Comparison of ENCODE assay signal across 1 cellular context in the genomic region with DNA sequence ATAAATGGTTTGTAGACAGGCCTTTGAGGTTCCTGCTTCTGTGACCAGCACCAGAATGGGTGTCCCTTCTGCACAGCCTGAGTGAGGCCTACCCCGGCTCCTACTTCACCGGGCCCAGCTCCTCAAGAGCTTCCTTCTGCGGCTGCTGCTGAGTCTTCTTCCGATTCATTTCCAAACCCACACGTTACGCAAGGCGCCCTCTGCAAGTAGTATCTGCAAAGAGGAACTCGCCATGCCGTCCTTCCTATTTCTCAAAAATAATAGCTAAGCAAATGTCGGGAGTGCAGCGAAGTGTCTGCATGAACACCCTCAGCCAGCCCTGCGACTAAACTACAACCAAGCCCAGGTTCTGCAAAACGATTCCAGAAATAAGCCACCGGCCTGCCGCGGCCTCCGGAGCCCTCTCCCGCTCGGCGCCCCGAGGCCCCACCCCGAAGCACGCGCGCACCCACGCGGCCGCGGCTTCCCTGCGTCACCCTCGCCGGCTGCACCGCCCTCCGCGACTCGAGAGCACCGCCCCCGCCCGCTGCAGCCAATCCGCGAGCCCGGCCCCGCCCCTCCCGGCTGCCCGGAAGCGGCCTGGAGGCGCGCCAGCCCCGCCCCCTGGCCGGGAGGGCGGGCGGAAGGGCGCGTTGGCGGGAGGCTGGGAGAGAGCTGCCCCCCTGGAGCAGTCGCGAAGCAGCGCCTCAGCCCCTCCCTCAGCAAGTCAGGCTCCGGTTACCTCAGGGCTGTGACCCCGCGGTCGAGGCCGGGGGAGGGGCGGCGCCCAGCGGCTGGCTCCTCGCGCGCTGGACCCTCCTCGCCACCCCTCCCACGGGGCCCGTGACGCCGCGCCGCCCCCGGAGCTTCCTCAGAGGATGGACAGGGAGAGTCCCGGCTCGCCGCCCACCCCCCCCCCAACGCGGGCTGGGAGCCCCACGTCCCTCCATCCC.
TF ChIP-seq lines count a peak whose summit lies in the region.

No MANE protein-coding gene starts in this region.

TF ChIP-seq in WTC11, 78 proteins besides CTCF, POLR2A, EP300 and RAD21 (continued from another document):
- TF ChIP-seq, protein P1, sequence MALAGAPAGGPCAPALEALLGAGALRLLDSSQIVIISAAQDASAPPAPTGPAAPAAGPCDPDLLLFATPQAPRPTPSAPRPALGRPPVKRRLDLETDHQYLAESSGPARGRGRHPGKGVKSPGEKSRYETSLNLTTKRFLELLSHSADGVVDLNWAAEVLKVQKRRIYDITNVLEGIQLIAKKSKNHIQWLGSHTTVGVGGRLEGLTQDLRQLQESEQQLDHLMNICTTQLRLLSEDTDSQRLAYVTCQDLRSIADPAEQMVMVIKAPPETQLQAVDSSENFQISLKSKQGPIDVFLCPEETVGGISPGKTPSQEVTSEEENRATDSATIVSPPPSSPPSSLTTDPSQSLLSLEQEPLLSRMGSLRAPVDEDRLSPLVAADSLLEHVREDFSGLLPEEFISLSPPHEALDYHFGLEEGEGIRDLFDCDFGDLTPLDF (CRISPR knock-in tag; IDR thresholded peaks at IDR 0.05), result no peak
- TF ChIP-seq ZNF416 (CRISPR knock-in tag; IDR thresholded peaks at IDR 0.05), result no peak
- TF ChIP-seq FOXP1 (CRISPR knock-in tag; IDR thresholded peaks at IDR 0.05; ENCODE audit: borderline replicate concordance), result no peak
- TF ChIP-seq ZNF219 (CRISPR knock-in tag; IDR thresholded peaks at IDR 0.05; ENCODE audit: borderline replicate concordance), result no peak
- TF ChIP-seq SMAD4 (CRISPR knock-in tag; IDR thresholded peaks at IDR 0.05), result no peak
- TF ChIP-seq, protein P2, sequence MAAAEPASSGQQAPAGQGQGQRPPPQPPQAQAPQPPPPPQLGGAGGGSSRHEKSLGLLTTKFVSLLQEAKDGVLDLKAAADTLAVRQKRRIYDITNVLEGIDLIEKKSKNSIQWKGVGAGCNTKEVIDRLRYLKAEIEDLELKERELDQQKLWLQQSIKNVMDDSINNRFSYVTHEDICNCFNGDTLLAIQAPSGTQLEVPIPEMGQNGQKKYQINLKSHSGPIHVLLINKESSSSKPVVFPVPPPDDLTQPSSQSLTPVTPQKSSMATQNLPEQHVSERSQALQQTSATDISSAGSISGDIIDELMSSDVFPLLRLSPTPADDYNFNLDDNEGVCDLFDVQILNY (CRISPR knock-in tag; IDR thresholded peaks at IDR 0.05), result no peak; the same call in 1 of the 2 replicates
- TF ChIP-seq CBFB (CRISPR knock-in tag; IDR thresholded peaks at IDR 0.05; ENCODE audit: low read depth), result no peak
- no peak for TF ChIP-seq ZNF396 (CRISPR knock-in tag; IDR thresholded peaks at IDR 0.05; ENCODE audit: borderline replicate concordance)
- TF ChIP-seq HMGA2 (CRISPR knock-in tag; IDR thresholded peaks at IDR 0.05), result no peak
- no peak for TF ChIP-seq CREM (CRISPR knock-in tag; IDR thresholded peaks at IDR 0.05)
- TF ChIP-seq TEAD1 (CRISPR knock-in tag; IDR thresholded peaks at IDR 0.05), result no peak
- TF ChIP-seq, protein P3, sequence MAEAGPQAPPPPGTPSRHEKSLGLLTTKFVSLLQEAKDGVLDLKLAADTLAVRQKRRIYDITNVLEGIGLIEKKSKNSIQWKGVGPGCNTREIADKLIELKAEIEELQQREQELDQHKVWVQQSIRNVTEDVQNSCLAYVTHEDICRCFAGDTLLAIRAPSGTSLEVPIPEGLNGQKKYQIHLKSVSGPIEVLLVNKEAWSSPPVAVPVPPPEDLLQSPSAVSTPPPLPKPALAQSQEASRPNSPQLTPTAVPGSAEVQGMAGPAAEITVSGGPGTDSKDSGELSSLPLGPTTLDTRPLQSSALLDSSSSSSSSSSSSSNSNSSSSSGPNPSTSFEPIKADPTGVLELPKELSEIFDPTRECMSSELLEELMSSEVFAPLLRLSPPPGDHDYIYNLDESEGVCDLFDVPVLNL (CRISPR knock-in tag; IDR thresholded peaks at IDR 0.05; ENCODE audit: borderline replicate concordance, low read depth), result no peak; the same call in 1 of the 2 replicates
- TF ChIP-seq, protein P4, sequence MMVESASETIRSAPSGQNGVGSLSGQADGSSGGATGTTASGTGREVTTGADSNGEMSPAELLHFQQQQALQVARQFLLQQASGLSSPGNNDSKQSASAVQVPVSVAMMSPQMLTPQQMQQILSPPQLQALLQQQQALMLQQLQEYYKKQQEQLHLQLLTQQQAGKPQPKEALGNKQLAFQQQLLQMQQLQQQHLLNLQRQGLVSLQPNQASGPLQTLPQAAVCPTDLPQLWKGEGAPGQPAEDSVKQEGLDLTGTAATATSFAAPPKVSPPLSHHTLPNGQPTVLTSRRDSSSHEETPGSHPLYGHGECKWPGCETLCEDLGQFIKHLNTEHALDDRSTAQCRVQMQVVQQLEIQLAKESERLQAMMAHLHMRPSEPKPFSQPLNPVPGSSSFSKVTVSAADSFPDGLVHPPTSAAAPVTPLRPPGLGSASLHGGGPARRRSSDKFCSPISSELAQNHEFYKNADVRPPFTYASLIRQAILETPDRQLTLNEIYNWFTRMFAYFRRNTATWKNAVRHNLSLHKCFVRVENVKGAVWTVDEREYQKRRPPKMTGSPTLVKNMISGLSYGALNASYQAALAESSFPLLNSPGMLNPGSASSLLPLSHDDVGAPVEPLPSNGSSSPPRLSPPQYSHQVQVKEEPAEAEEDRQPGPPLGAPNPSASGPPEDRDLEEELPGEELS (CRISPR knock-in tag; IDR thresholded peaks at IDR 0.05), result peak; percentile 34; the same call in 1 of the 2 replicates
- TF ChIP-seq, protein P5, sequence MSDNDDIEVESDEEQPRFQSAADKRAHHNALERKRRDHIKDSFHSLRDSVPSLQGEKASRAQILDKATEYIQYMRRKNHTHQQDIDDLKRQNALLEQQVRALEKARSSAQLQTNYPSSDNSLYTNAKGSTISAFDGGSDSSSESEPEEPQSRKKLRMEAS (CRISPR knock-in tag; IDR thresholded peaks at IDR 0.05), result peak; percentile 22; the same call in 1 of the 2 replicates
- TF ChIP-seq, protein P6, sequence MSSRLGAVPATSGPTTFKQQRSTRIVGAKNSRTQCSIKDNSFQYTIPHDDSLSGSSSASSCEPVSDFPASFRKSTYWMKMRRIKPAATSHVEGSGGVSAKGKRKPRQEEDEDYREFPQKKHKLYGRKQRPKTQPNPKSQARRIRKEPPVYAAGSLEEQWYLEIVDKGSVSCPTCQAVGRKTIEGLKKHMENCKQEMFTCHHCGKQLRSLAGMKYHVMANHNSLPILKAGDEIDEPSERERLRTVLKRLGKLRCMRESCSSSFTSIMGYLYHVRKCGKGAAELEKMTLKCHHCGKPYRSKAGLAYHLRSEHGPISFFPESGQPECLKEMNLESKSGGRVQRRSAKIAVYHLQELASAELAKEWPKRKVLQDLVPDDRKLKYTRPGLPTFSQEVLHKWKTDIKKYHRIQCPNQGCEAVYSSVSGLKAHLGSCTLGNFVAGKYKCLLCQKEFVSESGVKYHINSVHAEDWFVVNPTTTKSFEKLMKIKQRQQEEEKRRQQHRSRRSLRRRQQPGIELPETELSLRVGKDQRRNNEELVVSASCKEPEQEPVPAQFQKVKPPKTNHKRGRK (CRISPR knock-in tag; IDR thresholded peaks at IDR 0.05; ENCODE audit: borderline replicate concordance), result no peak
- TF ChIP-seq, protein P7, sequence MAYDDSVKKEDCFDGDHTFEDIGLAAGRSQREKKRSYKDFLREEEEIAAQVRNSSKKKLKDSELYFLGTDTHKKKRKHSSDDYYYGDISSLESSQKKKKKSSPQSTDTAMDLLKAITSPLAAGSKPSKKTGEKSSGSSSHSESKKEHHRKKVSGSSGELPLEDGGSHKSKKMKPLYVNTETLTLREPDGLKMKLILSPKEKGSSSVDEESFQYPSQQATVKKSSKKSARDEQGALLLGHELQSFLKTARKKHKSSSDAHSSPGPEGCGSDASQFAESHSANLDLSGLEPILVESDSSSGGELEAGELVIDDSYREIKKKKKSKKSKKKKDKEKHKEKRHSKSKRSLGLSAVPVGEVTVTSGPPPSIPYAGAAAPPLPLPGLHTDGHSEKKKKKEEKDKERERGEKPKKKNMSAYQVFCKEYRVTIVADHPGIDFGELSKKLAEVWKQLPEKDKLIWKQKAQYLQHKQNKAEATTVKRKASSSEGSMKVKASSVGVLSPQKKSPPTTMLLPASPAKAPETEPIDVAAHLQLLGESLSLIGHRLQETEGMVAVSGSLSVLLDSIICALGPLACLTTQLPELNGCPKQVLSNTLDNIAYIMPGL (CRISPR knock-in tag; IDR thresholded peaks at IDR 0.05), result no peak
- TF ChIP-seq RELA (CRISPR knock-in tag; IDR thresholded peaks at IDR 0.05; ENCODE audit: borderline replicate concordance), result no peak
- peak; percentile 75; the same call in 1 of the 2 replicates for TF ChIP-seq MYBL2 (CRISPR knock-in tag; IDR thresholded peaks at IDR 0.05)
- TF ChIP-seq, protein P8, sequence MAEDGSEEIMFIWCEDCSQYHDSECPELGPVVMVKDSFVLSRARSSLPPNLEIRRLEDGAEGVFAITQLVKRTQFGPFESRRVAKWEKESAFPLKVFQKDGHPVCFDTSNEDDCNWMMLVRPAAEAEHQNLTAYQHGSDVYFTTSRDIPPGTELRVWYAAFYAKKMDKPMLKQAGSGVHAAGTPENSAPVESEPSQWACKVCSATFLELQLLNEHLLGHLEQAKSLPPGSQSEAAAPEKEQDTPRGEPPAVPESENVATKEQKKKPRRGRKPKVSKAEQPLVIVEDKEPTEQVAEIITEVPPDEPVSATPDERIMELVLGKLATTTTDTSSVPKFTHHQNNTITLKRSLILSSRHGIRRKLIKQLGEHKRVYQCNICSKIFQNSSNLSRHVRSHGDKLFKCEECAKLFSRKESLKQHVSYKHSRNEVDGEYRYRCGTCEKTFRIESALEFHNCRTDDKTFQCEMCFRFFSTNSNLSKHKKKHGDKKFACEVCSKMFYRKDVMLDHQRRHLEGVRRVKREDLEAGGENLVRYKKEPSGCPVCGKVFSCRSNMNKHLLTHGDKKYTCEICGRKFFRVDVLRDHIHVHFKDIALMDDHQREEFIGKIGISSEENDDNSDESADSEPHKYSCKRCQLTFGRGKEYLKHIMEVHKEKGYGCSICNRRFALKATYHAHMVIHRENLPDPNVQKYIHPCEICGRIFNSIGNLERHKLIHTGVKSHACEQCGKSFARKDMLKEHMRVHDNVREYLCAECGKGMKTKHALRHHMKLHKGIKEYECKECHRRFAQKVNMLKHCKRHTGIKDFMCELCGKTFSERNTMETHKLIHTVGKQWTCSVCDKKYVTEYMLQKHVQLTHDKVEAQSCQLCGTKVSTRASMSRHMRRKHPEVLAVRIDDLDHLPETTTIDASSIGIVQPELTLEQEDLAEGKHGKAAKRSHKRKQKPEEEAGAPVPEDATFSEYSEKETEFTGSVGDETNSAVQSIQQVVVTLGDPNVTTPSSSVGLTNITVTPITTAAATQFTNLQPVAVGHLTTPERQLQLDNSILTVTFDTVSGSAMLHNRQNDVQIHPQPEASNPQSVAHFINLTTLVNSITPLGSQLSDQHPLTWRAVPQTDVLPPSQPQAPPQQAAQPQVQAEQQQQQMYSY (CRISPR knock-in tag; IDR thresholded peaks at IDR 0.05), result no peak
- no peak for TF ChIP-seq ZNF423 (CRISPR knock-in tag; IDR thresholded peaks at IDR 0.05)
- no peak for TF ChIP-seq RORB (CRISPR knock-in tag; IDR thresholded peaks at IDR 0.05)
- no peak for TF ChIP-seq EMX1 (CRISPR knock-in tag; IDR thresholded peaks at IDR 0.05)
